Comparison of ENCODE assay signal across 17 cellular contexts in the genomic region with DNA sequence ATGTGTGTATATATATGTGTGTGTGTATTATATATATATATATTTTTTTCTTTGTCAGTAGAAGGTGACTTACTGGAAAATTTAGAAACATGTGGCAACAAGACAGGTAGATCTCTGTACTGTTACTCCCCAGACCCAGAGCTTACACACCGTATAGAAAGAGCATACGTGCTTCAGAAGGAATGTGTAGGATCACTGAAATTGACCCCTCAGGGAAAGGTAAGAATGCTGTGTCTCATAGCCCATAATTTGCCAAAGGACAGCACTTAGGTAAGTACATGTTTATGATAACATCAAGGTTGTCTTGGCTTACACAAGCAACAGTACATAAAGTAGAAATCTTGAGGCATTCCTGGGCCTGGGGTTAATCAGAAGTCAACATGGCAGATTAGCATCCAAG. TPM values are rescaled to one million over a fixed set of nuclear protein-coding genes. Genes with fewer than 3 reads are reported as not detected.
DNase-seq lines count a peak whose midpoint lies in the region; ATAC-seq, FAIRE-seq and TF ChIP-seq lines count a peak whose summit lies in the region.
"Had no signal": no experiment of that assay in that cellular context is flagged by ENCODE, and none has a peak within 500 bp of the region (broad histone marks: within the 10 kb centered on the region; RNA-seq: fewer than 3 reads in every experiment).

No MANE protein-coding gene starts in this region.

- no peak for TF ChIP-seq EP300 in HepG2 (IDR thresholded peaks at IDR 0.05; ENCODE audit: low read depth in 2 of 2, low read length in 2 of 2)
- no peak for TF ChIP-seq EP300 in HepG2 (CRISPR knock-in tag; IDR thresholded peaks at IDR 0.05; ENCODE audit: borderline replicate concordance)

- H4K20me1 ChIP-seq in smooth muscle cell (ENCODE audit: low read depth) (no peaks in the 10 kb centered on the region), HepG2 (ENCODE audit: insufficient read depth, low read length) (no peaks in the 10 kb centered on the region)

- no TSS peak for BruUV-seq in HepG2 (replicated peaks; lab: Mats Ljungman, UMichigan)

- H3K27me3 Mint-ChIP-seq in activated T-helper 17 cell treated with anti-CD3 and anti-CD28 coated beads, Interleukin-2, amount 50 U/mL, for 72 hours = no peaks in the 10 kb centered on the region
- H3K27me3 Mint-ChIP-seq: CD4-positive, alpha-beta memory T cell had no signal

- no peaks in the 10 kb centered on the region for H3K4me1 ChIP-seq in foreskin keratinocyte
- no peaks in the 10 kb centered on the region for H3K4me1 ChIP-seq in smooth muscle cell (ENCODE audit: low read depth)
- peaks cover 13% of the 10 kb centered on the region for H3K4me1 ChIP-seq in HepG2 (ENCODE audit: insufficient read depth, low read length)

- no peak overlapping the region for H3K4me3 ChIP-seq in smooth muscle cell
- no peak overlapping the region for H3K4me3 ChIP-seq in HepG2 (replicated peaks in 1 of 3; ENCODE audit: insufficient read depth in 1 of 3, low read depth in 2 of 3, low read length in 3 of 3)
- H3K4me3 ChIP-seq: GM23248 had no signal

- H3K27ac Mint-ChIP-seq in activated T-helper 17 cell treated with anti-CD3 and anti-CD28 coated beads, Interleukin-2, amount 50 U/mL, for 72 hours = peak overlapping the region; percentile 14

- H2AFZ ChIP-seq in smooth muscle cell (ENCODE audit: low read depth) = no peak overlapping the region
- no peak overlapping the region for H2AFZ ChIP-seq in HepG2 (ENCODE audit: low read length)
- H2AFZ ChIP-seq: GM23248 had no signal

- TF ChIP-seq POLR2A in HepG2 (IDR thresholded peaks at IDR 0.05; ENCODE audit: insufficient read depth in 1 of 2, low read depth in 2 of 2, low read length in 2 of 2) = no peak

- H3K79me2 ChIP-seq in smooth muscle cell (ENCODE audit: low read depth) (no peaks in the 10 kb centered on the region), HepG2 (ENCODE audit: insufficient read depth, low read length) (no peaks in the 10 kb centered on the region)

- no peak overlapping the region for H3K27ac ChIP-seq in foreskin keratinocyte
- H3K27ac ChIP-seq in smooth muscle cell (ENCODE audit: low read depth) = peak overlapping the region; percentile 52
- H3K27ac ChIP-seq in HepG2 (ENCODE audit: extremely low read length, insufficient read depth, low read length) = no peak overlapping the region
- H3K27ac ChIP-seq: GM23248 had no signal

- H3K36me3 ChIP-seq in smooth muscle cell (ENCODE audit: low read depth) (no peaks in the 10 kb centered on the region), HepG2 (replicated peaks in 1 of 2; ENCODE audit: control insufficient read depth in 1 of 2, insufficient read depth in 2 of 2, low read length in 2 of 2) (no peaks in the 10 kb centered on the region)

- no peaks in the 10 kb centered on the region for H3F3A ChIP-seq in smooth muscle cell (ENCODE audit: low read depth)

- H3K9me3 Mint-ChIP-seq in activated T-helper 17 cell treated with anti-CD3 and anti-CD28 coated beads, Interleukin-2, amount 50 U/mL, for 72 hours = peaks cover 3% of the 10 kb centered on the region

- H3K4me2 ChIP-seq in smooth muscle cell (no peak overlapping the region), HepG2 (ENCODE audit: low read depth, low read length) (no peak overlapping the region)

- H3K36me3 Mint-ChIP-seq in activated T-helper 17 cell treated with anti-CD3 and anti-CD28 coated beads, Interleukin-2, amount 50 U/mL, for 72 hours (ENCODE audit: low read depth) = no peaks in the 10 kb centered on the region

- no peak for FAIRE-seq in HepG2 (lab: Jason Lieb, UNC)
- FAIRE-seq: G401.6, GM12892, H1 had no signal

- WGBS in smooth muscle cell (ENCODE audit: low lambda C conversion rate) = 67% methylated on average over 2 of the region's 2 CpGs
- WGBS in HepG2 (ENCODE audit: low lambda C conversion rate) = 95% methylated on average over 2 of the region's 2 CpGs

- no peak for ATAC-seq in activated T-helper 17 cell treated with anti-CD3 and anti-CD28 coated beads, Interleukin-2, amount 50 U/mL, for 72 hours (replicated peaks)
- ATAC-seq in foreskin keratinocyte (no peak), HG03196 (IDR thresholded peaks at IDR 0.05; ENCODE audit: unreplicated experiment) (no peak), HepG2 (no peak)

- peaks cover 9% of the 10 kb centered on the region for H3K4me1 Mint-ChIP-seq in activated T-helper 17 cell treated with anti-CD3 and anti-CD28 coated beads, Interleukin-2, amount 50 U/mL, for 72 hours

- peak; percentile 33 to 83 for DNase-seq in foreskin keratinocyte
- no peak for DNase-seq in smooth muscle cell (lab: John Stamatoyannopoulos, UW; ENCODE audit: unreplicated experiment)
- no peak for DNase-seq in NCI-H345 (lab: John Stamatoyannopoulos, UW)
- no peak for DNase-seq in HepG2 (ENCODE audit: low spot score)
- DNase-seq: C1 segment of cervical spinal cord; Caco-2; CD4-positive, alpha-beta memory T cell; DMS153; DND-41; GM23248; H7; HCEC 1CT had no signal

- no peak overlapping the region for H3K9ac ChIP-seq in smooth muscle cell (ENCODE audit: low read depth)
- no peak overlapping the region for H3K9ac ChIP-seq in HepG2 (ENCODE audit: insufficient read depth, low read depth, low read length)
- H3K9ac ChIP-seq: GM23248 had no signal

- CTCF ChIA-PET in HepG2 (lab: Yijun Ruan, JAX; ENCODE audit: low intra/inter-chr PET ratio, low total read pairs) = no interaction called here

- TF ChIP-seq CTCF in foreskin keratinocyte (conservative IDR thresholded peaks at IDR 0.05) = no peak
- TF ChIP-seq CTCF in smooth muscle cell (IDR thresholded peaks at IDR 0.05; ENCODE audit: borderline replicate concordance, insufficient read depth, poor library complexity, severe bottlenecking) = no peak
- TF ChIP-seq CTCF in HepG2 (CRISPR knock-in tag; IDR thresholded peaks at IDR 0.05) = no peak

- H3K4me3 Mint-ChIP-seq in activated T-helper 17 cell treated with anti-CD3 and anti-CD28 coated beads, Interleukin-2, amount 50 U/mL, for 72 hours = no peak overlapping the region
- H3K4me3 Mint-ChIP-seq: CD4-positive, alpha-beta memory T cell had no signal

- POLR2A ChIA-PET in HepG2 (lab: Yijun Ruan, JAX) = no interaction called here

- H3K27me3 ChIP-seq in foreskin keratinocyte (no peaks in the 10 kb centered on the region), smooth muscle cell (ENCODE audit: low read depth) (no peaks in the 10 kb centered on the region), HepG2 (ENCODE audit: control insufficient read depth in 1 of 2, insufficient read depth in 2 of 2, low read length in 2 of 2) (no peaks in the 10 kb centered on the region)

- in situ Hi-C loops in HepG2 (cut with HindIII; ENCODE audit: extremely low pct_ligation_motif_present, low pct_unique_long_range_greater_than_20kb) = no loop called here

- no peak for TF ChIP-seq RAD21 in HepG2 (CRISPR knock-in tag; IDR thresholded peaks at IDR 0.05)

- intact Hi-C loops in HepG2 (cut with micrococcal nuclease; ENCODE audit: unreplicated experiment) = no loop called here

- H3K9me3 ChIP-seq in smooth muscle cell (replicated peaks; ENCODE audit: low read depth) (no peaks in the 10 kb centered on the region), HepG2 (ENCODE audit: low read length) (no peaks in the 10 kb centered on the region)
- H3K9me3 ChIP-seq: Caco-2 had no signal

TF ChIP-seq in HepG2, 621 proteins besides CTCF, POLR2A, EP300 and RAD21:
- TF ChIP-seq, protein P1, sequence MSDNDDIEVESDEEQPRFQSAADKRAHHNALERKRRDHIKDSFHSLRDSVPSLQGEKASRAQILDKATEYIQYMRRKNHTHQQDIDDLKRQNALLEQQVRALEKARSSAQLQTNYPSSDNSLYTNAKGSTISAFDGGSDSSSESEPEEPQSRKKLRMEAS (IDR thresholded peaks at IDR 0.05) = no peak

RNA-seq across cellular contexts. Expression of a gene that starts 54.2 kb away (rescaled TPM):
- 10 to 100 TPM; 23.0 to 25.5 TPM for total RNA-seq in activated T-helper 17 cell treated with anti-CD3 and anti-CD28 coated beads, Interleukin-2, amount 50 U/mL, for 72 hours
- total RNA-seq in foreskin keratinocyte (under 0.01 and 0.03 TPM in 2 replicates), smooth muscle cell (1.8 and 8.4 TPM in 2 replicates), HepG2 (2016; rRNA removed; fragmentation: Illumina TruSeq; extraction: Trizol) (19.6 and 26.5 TPM in 2 replicates)
- polyA plus RNA-seq in foreskin keratinocyte (0.01 TPM in 1 of 2 replicates, not detected in the other), smooth muscle cell (1.7 TPM in 2 replicates), HepG2 (2011; rRNA removed) (12.8 and 14.1 TPM in 2 replicates)
- total RNA-seq in HepG2 (2016; cell fraction: cytosol; rRNA removed; fragmentation: Illumina TruSeq; extraction: Trizol; ENCODE audit: low read depth) = 9.1 and 9.7 TPM in 2 replicates
- 18.7 and 26.8 TPM in 2 replicates for total RNA-seq in HepG2 (2016; cell fraction: insoluble cytoplasmic fraction; rRNA removed; fragmentation: Illumina TruSeq; extraction: Trizol)
- total RNA-seq in HepG2 (2016; cell fraction: membrane; rRNA removed; fragmentation: Illumina TruSeq; extraction: Trizol) = 10.7 and 12.0 TPM in 2 replicates
- 59.3 and 61.3 TPM in 2 replicates for total RNA-seq in HepG2 (2016; cell fraction: nucleus; rRNA removed; fragmentation: Illumina TruSeq; extraction: Trizol)
- 5.2 and 7.0 TPM in 2 replicates for polyA plus RNA-seq in HepG2 (2011; cell fraction: cytosol; rRNA removed)
- 12.5 and 13.7 TPM in 2 replicates for polyA plus RNA-seq in HepG2 (2011; cell fraction: nucleus; rRNA removed)
- polyA plus RNA-seq in HepG2 (2012) = 13.9 and 22.3 TPM in 2 replicates
- 0.80 and 0.88 TPM in 2 replicates for polyA plus RNA-seq in HepG2 (2016; cell fraction: cytosol; fragmentation: Illumina TruSeq; extraction: Trizol; ENCODE audit: low read depth)
- polyA plus RNA-seq in HepG2 (2016; cell fraction: insoluble cytoplasmic fraction; fragmentation: Illumina TruSeq; extraction: Trizol; ENCODE audit: low read depth) = 12.6 and 13.1 TPM in 2 replicates
- polyA plus RNA-seq in HepG2 (2016; cell fraction: membrane; fragmentation: Illumina TruSeq; extraction: Trizol; ENCODE audit: low read depth) = 2.2 and 2.7 TPM in 2 replicates
- polyA plus RNA-seq in HepG2 (2016; cell fraction: nucleus; fragmentation: Illumina TruSeq; extraction: Trizol; ENCODE audit: insufficient read depth, low read depth) = 26.0 and 26.6 TPM in 2 replicates
- 27.0 and 31.4 TPM in 2 replicates for polyA minus RNA-seq in HepG2 (2011; rRNA and poly(A)+ RNA removed; ENCODE audit: low replicate concordance)
- polyA minus RNA-seq in HepG2 (2011; cell fraction: cytosol; rRNA and poly(A)+ RNA removed) = 29.8 and 43.1 TPM in 2 replicates
- 106 and 119 TPM in 2 replicates for polyA minus RNA-seq in HepG2 (2011; cell fraction: nucleus; rRNA and poly(A)+ RNA removed)
- total RNA-seq: GM23248 had no signal
- polyA plus RNA-seq: GM23248 had no signal

Comparison
In these comparisons a context has a peak if more than half of its experiments do, and no peak if none do; other contexts are left out.
1. DNase-seq: peak in foreskin keratinocyte (2 of 2); none in smooth muscle cell (single experiment), NCI-H345 (single experiment) and HepG2 (single experiment).